Comparison of ENCODE assay signal across 19 cellular contexts in genomic region chr1:246246430-246246829, GRCh38.
DNase-seq lines count a peak whose midpoint lies in the region; ATAC-seq, FAIRE-seq and TF ChIP-seq lines count a peak whose summit lies in the region.
"Had no signal": no experiment of that assay in that cellular context is flagged by ENCODE, and none has a peak within 500 bp of the region (broad histone marks: within the 10 kb centered on the region; RNA-seq: fewer than 3 reads in every experiment).

No MANE protein-coding gene starts in this region.

- intact Hi-C loops in pancreas (cut with DNase I): no loop called here

- H3K9me3 ChIP-seq in GM23248 (ENCODE audit: low read depth) (no peaks in the 10 kb centered on the region), Loucy (ENCODE audit: insufficient read depth, low read depth, low read length) (no peaks in the 10 kb centered on the region), osteoblast (ENCODE audit: low read depth, low read length) (no peaks in the 10 kb centered on the region), pancreas (no peaks in the 10 kb centered on the region)

- H3K4me3 ChIP-seq in GM23248: no peak overlapping the region
- H3K4me3 ChIP-seq in Loucy (ENCODE audit: low read length, poor library complexity, severe bottlenecking): no peak overlapping the region
- no peak overlapping the region for H3K4me3 ChIP-seq in osteoblast (ENCODE audit: insufficient read depth, low read length)
- H3K4me3 ChIP-seq in pancreas: no peak overlapping the region

- no peaks in the 10 kb centered on the region for H3K36me3 Mint-ChIP-seq in chondrocyte (ENCODE audit: low read depth)

- no peak overlapping the region for H3K9ac ChIP-seq in GM23248
- H3K9ac ChIP-seq in Loucy (ENCODE audit: low read depth, low read length, poor library complexity, severe bottlenecking): no peak overlapping the region

- no peak for ATAC-seq in pancreas

- H3K4me1 ChIP-seq in GM23248 (ENCODE audit: insufficient read depth) (peaks cover 4% of the 10 kb centered on the region; the same call in 1 of the 2 replicates), Loucy (ENCODE audit: insufficient read depth, low read length, poor library complexity, severe bottlenecking) (no peaks in the 10 kb centered on the region), osteoblast (ENCODE audit: insufficient read depth, low read length) (peaks cover 18% of the 10 kb centered on the region), pancreas (peaks cover 0 to 7% (median 0%) of the 10 kb centered on the region in 3 donors)

- H3K4me2 ChIP-seq in GM23248 (ENCODE audit: unreplicated experiment) (no peak overlapping the region), Loucy (ENCODE audit: low read depth, low read length, poor library complexity, severe bottlenecking) (no peak overlapping the region), osteoblast (ENCODE audit: insufficient read depth, low read length) (no peak overlapping the region)

- DNase-seq in GM23248: no peak
- DNase-seq in chondrocyte (ENCODE audit: low spot score): no peak
- no peak for DNase-seq in osteoblast (ENCODE audit: insufficient read length, low spot score, missing footprints)
- DNase-seq in pancreas: no peak
- DNase-seq in glomerular visceral epithelial cell (ENCODE audit: extremely low spot score): no peak
- DNase-seq in globus pallidus (ENCODE audit: low spot score): no peak
- DNase-seq in Ammon's horn (ENCODE audit: low spot score): no peak
- DNase-seq: AML-193; CD4-positive, CD25-positive, alpha-beta regulatory T cell; COR-L47; GDM1; H9; NCI-H187; NCI-H2227 treated with DMSO at 0.1 percent for 48 hours; NCI-H510A treated with DMSO at 0.1 percent for 48 hours; NCI-H774; SW 1271 had no signal

- peak overlapping the region; percentile 14; the same call in 1 of the 2 replicates for H2AFZ ChIP-seq in GM23248
- no peak overlapping the region for H2AFZ ChIP-seq in Loucy (ENCODE audit: low read length)
- no peak overlapping the region for H2AFZ ChIP-seq in osteoblast (ENCODE audit: low read length)

- no peaks in the 10 kb centered on the region for H4K20me1 ChIP-seq in GM23248 (ENCODE audit: insufficient read depth)
- H4K20me1 ChIP-seq in Loucy (ENCODE audit: insufficient read depth, low read length, poor library complexity, severe bottlenecking): no peaks in the 10 kb centered on the region
- H4K20me1 ChIP-seq in osteoblast (ENCODE audit: insufficient read depth, low read length): no peaks in the 10 kb centered on the region

- whole genome bisulfite sequencing in GM23248 (ENCODE audit: low coverage in 1 of 2, low lambda C conversion rate in 2 of 2, missing lambda C conversion rate in 2 of 2), 2 experiments: 98 to 100% methylated on average over 1 of the region's 1 CpG
- WGBS in pancreas, 2 donors: 94% methylated on average over 1 of the region's 1 CpG

- H3F3A ChIP-seq in GM23248 (ENCODE audit: insufficient read depth) (no peaks in the 10 kb centered on the region; the same call in 1 of the 2 replicates), Loucy (ENCODE audit: low read depth) (no peaks in the 10 kb centered on the region)

- no peaks in the 10 kb centered on the region for H3K9me2 ChIP-seq in GM23248 (ENCODE audit: insufficient read depth)
- no peaks in the 10 kb centered on the region for H3K9me2 ChIP-seq in Loucy (replicated peaks; ENCODE audit: low read depth, low read length)

- peaks cover 17% of the 10 kb centered on the region for H3K4me1 Mint-ChIP-seq in chondrocyte (ENCODE audit: low read depth)
- H3K4me1 Mint-ChIP-seq: H9 had no signal

- no peaks in the 10 kb centered on the region for H3K9me3 Mint-ChIP-seq in chondrocyte (ENCODE audit: low read depth)
- H3K9me3 Mint-ChIP-seq: H9 had no signal

- H3K4me3 Mint-ChIP-seq in chondrocyte (ENCODE audit: unreplicated experiment): no peak overlapping the region
- H3K4me3 Mint-ChIP-seq: CD4-positive, CD25-positive, alpha-beta regulatory T cell; H9 had no signal

- H3K27me3 ChIP-seq in GM23248 (replicated peaks; ENCODE audit: insufficient read depth) (no peaks in the 10 kb centered on the region), Loucy (ENCODE audit: insufficient read depth, low read length, poor library complexity, severe bottlenecking) (no peaks in the 10 kb centered on the region), osteoblast (ENCODE audit: insufficient read depth, low read length) (no peaks in the 10 kb centered on the region), pancreas (no peaks in the 10 kb centered on the region)

- peak; percentile 22; the same call in 1 of the 2 replicates for TF ChIP-seq CTCF in Loucy (conservative IDR thresholded peaks at IDR 0.05; ENCODE audit: low read length)
- peak; percentile 74 for TF ChIP-seq CTCF in chondrocyte (IDR thresholded peaks at IDR 0.05)
- TF ChIP-seq CTCF in osteoblast (IDR thresholded peaks at IDR 0.05; ENCODE audit: extremely low read depth, low read depth, low read length): no peak
- TF ChIP-seq CTCF in pancreas (IDR thresholded peaks at IDR 0.05): no peak

- no peaks in the 10 kb centered on the region for H3K27me3 Mint-ChIP-seq in chondrocyte (ENCODE audit: low read depth)
- H3K27me3 Mint-ChIP-seq: CD4-positive, CD25-positive, alpha-beta regulatory T cell had no signal

- no peak for FAIRE-seq in pancreas (lab: Jason Lieb, UNC)

- H3K36me3 ChIP-seq in GM23248 (ENCODE audit: low read depth) (no peaks in the 10 kb centered on the region), Loucy (ENCODE audit: insufficient read depth, low read length) (no peaks in the 10 kb centered on the region), osteoblast (ENCODE audit: insufficient read depth, low read length) (no peaks in the 10 kb centered on the region), pancreas (no peaks in the 10 kb centered on the region)

- in situ Hi-C loops in GM23248 (cut with MboI): no loop called here

- peak overlapping the region; percentile 43 for H3K27ac Mint-ChIP-seq in chondrocyte (ENCODE audit: unreplicated experiment)
- H3K27ac Mint-ChIP-seq: CD4-positive, CD25-positive, alpha-beta regulatory T cell; H9 had no signal

- H3K27ac ChIP-seq in GM23248 (no peak overlapping the region), osteoblast (ENCODE audit: low read depth, low read length) (peak overlapping the region; percentile 78), pancreas (no peak overlapping the region)
- H3K27ac ChIP-seq: RWPE1 had no signal

- H3K79me2 ChIP-seq in GM23248 (ENCODE audit: insufficient read depth) (no peaks in the 10 kb centered on the region), Loucy (ENCODE audit: insufficient read depth, low read length) (no peaks in the 10 kb centered on the region), osteoblast (ENCODE audit: insufficient read depth, low read length) (no peaks in the 10 kb centered on the region)

Comparison
In these comparisons a context has a peak if more than half of its experiments do, and no peak if none do; other contexts are left out.
1. CTCF ChIP-seq: peak in Loucy (single experiment) and chondrocyte (single experiment); none in osteoblast (single experiment) and pancreas (0 of 4).